ENCODE assay signal across 8 cellular contexts in genomic region chr2:178404380-178404767, GRCh38. TPM values are rescaled to one million over a fixed set of nuclear protein-coding genes. Genes with fewer than 3 reads are reported as not detected.
DNase-seq lines count a peak whose midpoint lies in the region; ATAC-seq and FAIRE-seq lines count a peak whose summit lies in the region.

No MANE protein-coding gene starts in this region.

- WGBS in neuronal stem cell (ENCODE audit: extremely low coverage in 2 of 2, insufficient read length in 2 of 2, insufficient replicate concordance in 1 of 2), 2 donors = no CpG with 5 or more reads among the region's 4 CpGs

- no peak overlapping the region for H3K18ac ChIP-seq in neuronal stem cell (ENCODE audit: low read length)

- H3K79me1 ChIP-seq in neuronal stem cell (ENCODE audit: low read depth, low read length) = no peaks in the 10 kb centered on the region

- no peak overlapping the region for H2BK12ac ChIP-seq in neuronal stem cell (ENCODE audit: low read length)

- peak overlapping the region; percentile 4 for H3K4me3 Mint-ChIP-seq in activated CD4-positive, alpha-beta T cell treated with anti-CD3 and anti-CD28 coated beads, Interleukin-2, amount 10 ng/mL, durations not matched to agents 7 days and 5 days

- no peak overlapping the region for H3K27ac ChIP-seq in neuronal stem cell (replicated peaks; ENCODE audit: low read length)

- no peak overlapping the region for H3K23ac ChIP-seq in neuronal stem cell (ENCODE audit: low read depth, low read length, poor library complexity)

- H3K4me1 Mint-ChIP-seq in activated CD4-positive, alpha-beta T cell treated with anti-CD3 and anti-CD28 coated beads, Interleukin-2, amount 10 ng/mL, durations not matched to agents 7 days and 5 days = peaks cover 25% of the 10 kb centered on the region

- no peaks in the 10 kb centered on the region for H3K9me3 Mint-ChIP-seq in activated CD4-positive, alpha-beta T cell treated with anti-CD3 and anti-CD28 coated beads, Interleukin-2, amount 10 ng/mL, durations not matched to agents 7 days and 5 days

- no peaks in the 10 kb centered on the region for H3K27me3 ChIP-seq in neuronal stem cell (ENCODE audit: control insufficient read depth in 3 of 3, insufficient read depth in 3 of 3, low read depth in 1 of 3, low read length in 3 of 3)

- H3K27ac Mint-ChIP-seq in activated CD4-positive, alpha-beta T cell treated with anti-CD3 and anti-CD28 coated beads, Interleukin-2, amount 10 ng/mL, durations not matched to agents 7 days and 5 days = peak overlapping the region; percentile 87

- FAIRE-seq in HTR-8/SVneo (lab: Jason Lieb, UNC) = peak; percentile 48

- no peaks in the 10 kb centered on the region for H3K9me3 ChIP-seq in neuronal stem cell (replicated peaks in 1 of 2; ENCODE audit: control insufficient read depth in 2 of 2, insufficient read depth in 1 of 2, low read depth in 1 of 2, low read length in 2 of 2)

- peak; percentile 99 for ATAC-seq in GM21786 (IDR thresholded peaks at IDR 0.05; ENCODE audit: unreplicated experiment)

- H2AK5ac ChIP-seq in neuronal stem cell (ENCODE audit: low read depth, low read length) = no peak overlapping the region

- no peak overlapping the region for H2BK15ac ChIP-seq in neuronal stem cell (ENCODE audit: low read length)

- H4K91ac ChIP-seq in neuronal stem cell (ENCODE audit: low read depth, low read length, poor library complexity) = no peak overlapping the region

- no peaks in the 10 kb centered on the region for H3K36me3 Mint-ChIP-seq in activated CD4-positive, alpha-beta T cell treated with anti-CD3 and anti-CD28 coated beads, Interleukin-2, amount 10 ng/mL, durations not matched to agents 7 days and 5 days (ENCODE audit: low read depth)

- H4K8ac ChIP-seq in neuronal stem cell (ENCODE audit: low read depth, low read length) = no peak overlapping the region

- peak; percentile 41 for DNase-seq in activated CD4-positive, alpha-beta T cell treated with anti-CD3 and anti-CD28 coated beads, Interleukin-2, amount 10 ng/mL, durations not matched to agents 7 days and 5 days
- no peak for DNase-seq in activated CD4-positive, alpha-beta T cell treated with anti-CD3 and anti-CD28 coated beads for 4 hours
- DNase-seq in HTR-8/SVneo (ENCODE audit: insufficient read length, low spot score) = no peak
- DNase-seq in activated CD4-positive, CD25-positive, alpha-beta regulatory T cell treated with anti-CD3 and anti-CD28 coated beads, Interleukin-2, amount 50 U/mL, for 72 hours = peak; percentile 33
- no peak for DNase-seq in neuronal stem cell (ENCODE audit: low spot score)
- DNase-seq in CD1c-positive myeloid dendritic cell (ENCODE audit: extremely low spot score) = no peak
- no peak for DNase-seq in NCI-H2171 (lab: John Stamatoyannopoulos, UW)

- CTCF ChIA-PET in activated CD4-positive, alpha-beta T cell treated with anti-CD3 and anti-CD28 coated beads, Interleukin-2, amount 10 ng/mL, durations not matched to agents 7 days and 5 days (lab: Charles Lee) = interaction anchor here (0.6 to 4.1 kb wide), 7 partner anchors 9 to 129 kb away, joined by 3 to 45 read pairs (median 4); no protein-coding TSS in a partner anchor

- peak overlapping the region; percentile 74 for H2AFZ ChIP-seq in neuronal stem cell (ENCODE audit: low read length)

- no peak overlapping the region for H3K4me2 ChIP-seq in neuronal stem cell (ENCODE audit: insufficient read depth, low read length, poor library complexity, severe bottlenecking)

- H2BK120ac ChIP-seq in neuronal stem cell (ENCODE audit: low read depth, low read length) = no peak overlapping the region

- H3K36me3 ChIP-seq in neuronal stem cell (replicated peaks in 1 of 2; ENCODE audit: control insufficient read depth in 2 of 2, insufficient read depth in 2 of 2, low read length in 2 of 2) = no peaks in the 10 kb centered on the region

- no peak overlapping the region for H3K4me3 ChIP-seq in neuronal stem cell (ENCODE audit: low read length in 2 of 2)

- POLR2A ChIA-PET in activated CD4-positive, alpha-beta T cell treated with anti-CD3 and anti-CD28 coated beads, Interleukin-2, amount 10 ng/mL, durations not matched to agents 7 days and 5 days (lab: Charles Lee) = interaction anchor here (3.0 kb wide), 1 partner anchor 10 kb away, joined by 14 read pairs; no protein-coding TSS in a partner anchor

- H3K4me1 ChIP-seq in neuronal stem cell (ENCODE audit: control insufficient read depth in 2 of 2, insufficient read depth in 1 of 2, low read depth in 1 of 2, low read length in 2 of 2) = peaks cover 0 to 3% of the 10 kb centered on the region in 2 donors

- H3K9ac ChIP-seq in neuronal stem cell (ENCODE audit: low read depth, low read length, poor library complexity) = peak overlapping the region; percentile 53

- H3K27me3 Mint-ChIP-seq in activated CD4-positive, alpha-beta T cell treated with anti-CD3 and anti-CD28 coated beads, Interleukin-2, amount 10 ng/mL, durations not matched to agents 7 days and 5 days = peaks cover 8% of the 10 kb centered on the region

- no peak overlapping the region for H3K4ac ChIP-seq in neuronal stem cell (ENCODE audit: low read length)

- no peak overlapping the region for H3K14ac ChIP-seq in neuronal stem cell (ENCODE audit: low read length)

- no peak overlapping the region for H2BK5ac ChIP-seq in neuronal stem cell (ENCODE audit: low read length)

RNA-seq across cellular contexts. Expression of gene PRKRA, which starts 46.6 kb away (rescaled TPM):
- 10 to 100 TPM; 37.4 to 38.2 TPM for total RNA-seq in activated CD4-positive, alpha-beta T cell treated with anti-CD3 and anti-CD28 coated beads, Interleukin-2, amount 10 ng/mL, durations not matched to agents 7 days and 5 days
- polyA plus RNA-seq in neuronal stem cell (2013, experiment 1 of 2) = 93.4 TPM
- 94.0 TPM for polyA plus RNA-seq in neuronal stem cell (2013, experiment 2 of 2)

RNA-seq across cellular contexts. Expression of gene PJVK, which starts 46.8 kb away (rescaled TPM):
- total RNA-seq in activated CD4-positive, alpha-beta T cell treated with anti-CD3 and anti-CD28 coated beads, Interleukin-2, amount 10 ng/mL, durations not matched to agents 7 days and 5 days = 1 to 10 TPM; 1.5 to 2.2 TPM
- polyA plus RNA-seq in neuronal stem cell (2013, experiment 1 of 2) = 3.0 TPM
- 2.9 TPM for polyA plus RNA-seq in neuronal stem cell (2013, experiment 2 of 2)

Comparison
In these comparisons a context has a peak if more than half of its experiments do, and no peak if none do; other contexts are left out.
1. DNase-seq: peak in activated CD4-positive, alpha-beta T cell treated with anti-CD3 and anti-CD28 coated beads, Interleukin-2, amount 10 ng/mL, durations not matched to agents 7 days and 5 days (single experiment) and activated CD4-positive, CD25-positive, alpha-beta regulatory T cell treated with anti-CD3 and anti-CD28 coated beads, Interleukin-2, amount 50 U/mL, for 72 hours (single experiment); none in activated CD4-positive, alpha-beta T cell treated with anti-CD3 and anti-CD28 coated beads for 4 hours (0 of 2), HTR-8/SVneo (single experiment), neuronal stem cell (single experiment), CD1c-positive myeloid dendritic cell (single experiment) and NCI-H2171 (single experiment).